In the genomic region with DNA sequence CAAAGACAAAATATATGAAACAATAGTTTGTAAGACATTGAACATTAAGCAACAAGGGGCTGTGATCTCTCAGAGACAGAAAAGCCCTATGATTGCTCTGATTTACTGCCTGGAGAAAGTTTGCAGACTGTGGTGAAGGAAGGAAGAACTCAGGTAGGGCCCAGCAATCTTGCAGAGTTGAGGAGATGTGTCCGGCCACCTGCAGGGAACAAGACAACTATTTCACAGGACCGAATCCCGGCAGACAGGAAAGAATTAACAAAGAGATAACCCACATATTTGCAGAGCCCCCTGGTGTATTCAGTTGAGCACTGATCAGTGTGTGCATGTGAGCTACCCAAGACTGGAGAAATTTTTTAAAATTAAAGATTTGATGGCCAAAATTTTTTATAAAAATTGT, we compare ENCODE assay signal across 1 cellular context.
TF ChIP-seq lines count a peak whose summit lies in the region.

No MANE protein-coding gene starts in this region.

TF ChIP-seq in GM23338, 12 proteins besides CTCF, POLR2A, EP300 and RAD21 (continued from another document):
- TF ChIP-seq STAT1 (IDR thresholded peaks at IDR 0.05; ENCODE audit: unreplicated experiment): no peak
- no peak for TF ChIP-seq EZH2 (IDR thresholded peaks at IDR 0.05; ENCODE audit: low read depth, unreplicated experiment)
